10 cellular contexts compared by ENCODE assay signal in genomic region chr2:191618046-191618788, GRCh38. TPM values are rescaled to one million over a fixed set of nuclear protein-coding genes. Genes with fewer than 3 reads are reported as not detected.
A peak's percentile ranks its signal among the peaks of the same experiment; 100 is the strongest.
DNase-seq lines count a peak whose midpoint lies in the region; ATAC-seq and TF ChIP-seq lines count a peak whose summit lies in the region.
"Had no signal": no experiment of that assay in that cellular context is flagged by ENCODE, and none has a peak within 500 bp of the region (broad histone marks: within the 10 kb centered on the region; RNA-seq: fewer than 3 reads in every experiment).

No MANE protein-coding gene starts in this region.

- no peaks in the 10 kb centered on the region for H3K36me3 ChIP-seq in A673 (ENCODE audit: insufficient read depth, low read length, poor library complexity, severe bottlenecking)

- intact Hi-C loops in activated B cell treated with CpG ODN at 0.5 μM for 24 hours (cut with micrococcal nuclease) (loop anchor here (5.0 kb wide), 3 partner anchors 466 to 736 kb away; partner anchors contain the start of genes GLS, STAT1 and STAT4), A673 (cut with micrococcal nuclease; ENCODE audit: unreplicated experiment) (no loop called here)

- no peaks in the 10 kb centered on the region for H3K27me3 ChIP-seq in A673 (replicated peaks; ENCODE audit: insufficient read depth, low read depth, low read length, poor library complexity)

- H3K36me3 Mint-ChIP-seq in HFFc6 (ENCODE audit: low read depth) (no peaks in the 10 kb centered on the region), activated B cell treated with CpG ODN at 0.5 μM for 24 hours (ENCODE audit: low read depth) (no peaks in the 10 kb centered on the region)
- no peaks in the 10 kb centered on the region for H3K36me3 Mint-ChIP-seq in naive thymus-derived CD8-positive, alpha-beta T cell
- H3K36me3 Mint-ChIP-seq: brain had no signal

- CTCF ChIA-PET in activated B cell treated with CpG ODN at 0.5 μM for 24 hours (lab: Charles Lee) (interaction anchor here (1.2 to 2.8 kb wide), 3 partner anchors 20 to 59 kb away, joined by 4 to 17 read pairs (median 5); partner anchors contain the start of gene NABP1), GM10248 (lab: Yijun Ruan, JAX) (interaction anchor here (0.8 to 1.4 kb wide), 9 partner anchors 10 to 469 kb away, joined by 3 to 6 read pairs (median 3); no protein-coding TSS in a partner anchor), A673 (lab: Charles Lee) (no interaction called here)

- POLR2A ChIA-PET in activated B cell treated with CpG ODN at 0.5 μM for 24 hours (lab: Charles Lee) (interaction anchor here (0.6 to 17.8 kb wide), 16 partner anchors 11 to 604 kb away, joined by 3 to 380 read pairs (median 4); partner anchors contain the start of genes NABP1 and STAT4), GM10248 (lab: Yijun Ruan, JAX) (interaction anchor here (1.6 kb wide), 1 partner anchor 60 kb away, joined by 6 read pairs; the partner anchor contains the start of gene NABP1), A673 (lab: Charles Lee; ENCODE audit: low non-redundant PET) (interaction anchor here (0.7 kb wide), 1 partner anchor 1991 kb away, joined by 6 read pairs; no protein-coding TSS in a partner anchor)
- POLR2A ChIA-PET in naive thymus-derived CD8-positive, alpha-beta T cell (lab: Charles Lee), result interaction anchor here (1.4 to 6.5 kb wide), 5 partner anchors 12 to 68 kb away, joined by 3 to 94 read pairs (median 5); partner anchors contain the start of gene NABP1

- peak overlapping the region; percentile 14; the same call in 1 of the 2 replicates for H3K27ac Mint-ChIP-seq in HFFc6
- H3K27ac Mint-ChIP-seq in activated B cell treated with CpG ODN at 0.5 μM for 24 hours, result peak overlapping the region; percentile 86
- peak overlapping the region; percentile 60 to 96 (median 89) for H3K27ac Mint-ChIP-seq in naive thymus-derived CD8-positive, alpha-beta T cell
- H3K27ac Mint-ChIP-seq: brain had no signal

- TF ChIP-seq CTCF in HFFc6 (IDR thresholded peaks at IDR 0.05) (no peak), activated B cell treated with CpG ODN at 0.5 μM for 24 hours (IDR thresholded peaks at IDR 0.05) (no peak), GM10248 (IDR thresholded peaks at IDR 0.05; ENCODE audit: control extremely low read depth, extremely low read depth, low read depth, missing control alignments) (no peak), A673 (conservative IDR thresholded peaks at IDR 0.05; ENCODE audit: low read depth, low read length) (no peak)

- no peak overlapping the region for H3K27ac ChIP-seq in A673 (ENCODE audit: low read depth, low read length, poor library complexity, severe bottlenecking)

- no peaks in the 10 kb centered on the region for H3K9me3 Mint-ChIP-seq in HFFc6
- no peaks in the 10 kb centered on the region for H3K9me3 Mint-ChIP-seq in activated B cell treated with CpG ODN at 0.5 μM for 24 hours
- no peaks in the 10 kb centered on the region for H3K9me3 Mint-ChIP-seq in naive thymus-derived CD8-positive, alpha-beta T cell
- H3K9me3 Mint-ChIP-seq: brain had no signal

- no TSS peak for BruUV-seq in A673 (replicated peaks; lab: Mats Ljungman, UMichigan)

- H3K4me1 Mint-ChIP-seq in HFFc6 (ENCODE audit: low read depth), result peaks cover 58% of the 10 kb centered on the region
- peaks cover 52% of the 10 kb centered on the region for H3K4me1 Mint-ChIP-seq in activated B cell treated with CpG ODN at 0.5 μM for 24 hours
- peaks cover 23 to 57% (median 40%) of the 10 kb centered on the region in 4 donors for H3K4me1 Mint-ChIP-seq in naive thymus-derived CD8-positive, alpha-beta T cell
- H3K4me1 Mint-ChIP-seq: brain had no signal

- no peak overlapping the region for H3K4me3 ChIP-seq in A673 (ENCODE audit: low read depth, low read length, poor library complexity, severe bottlenecking)

- ATAC-seq in GM18511 (IDR thresholded peaks at IDR 0.05; ENCODE audit: unreplicated experiment) (peak; percentile 21), activated B cell treated with CpG ODN at 0.5 μM for 24 hours (ENCODE audit: low read depth) (peak; percentile 6)
- ATAC-seq in naive thymus-derived CD8-positive, alpha-beta T cell, result peak in 1 of 2 donors; percentile 1
- ATAC-seq: HCT116 had no signal

- H3K4me3 Mint-ChIP-seq in HFFc6 (no peak overlapping the region), activated B cell treated with CpG ODN at 0.5 μM for 24 hours (peak overlapping the region; percentile 56)
- H3K4me3 Mint-ChIP-seq in naive thymus-derived CD8-positive, alpha-beta T cell, result peak overlapping the region; percentile 2 to 76 (median 46)
- H3K4me3 Mint-ChIP-seq: brain had no signal

- no peaks in the 10 kb centered on the region for H3K9me3 ChIP-seq in A673 (ENCODE audit: low read depth, low read length, poor library complexity, severe bottlenecking)

- H3K27me3 Mint-ChIP-seq in HFFc6 (ENCODE audit: insufficient read depth) (no peaks in the 10 kb centered on the region), activated B cell treated with CpG ODN at 0.5 μM for 24 hours (no peaks in the 10 kb centered on the region)
- H3K27me3 Mint-ChIP-seq in naive thymus-derived CD8-positive, alpha-beta T cell, result no peaks in the 10 kb centered on the region
- H3K27me3 Mint-ChIP-seq: brain had no signal

- no peaks in the 10 kb centered on the region for H3K4me1 ChIP-seq in A673 (ENCODE audit: insufficient read depth, low read length, poor library complexity, severe bottlenecking)

- no peak for DNase-seq in HFFc6
- DNase-seq in activated B cell treated with CpG ODN at 0.5 μM for 24 hours, result no peak
- DNase-seq in naive thymus-derived CD8-positive, alpha-beta T cell, result no peak
- no peak for DNase-seq in central memory CD4-positive, alpha-beta T cell
- DNase-seq in GM10248 (ENCODE audit: extremely low spot score), result no peak
- DNase-seq in A673 (ENCODE audit: low spot score), result no peak
- DNase-seq: NCI-H69 had no signal

RNA-seq across cellular contexts. Expression of gene NABP1, which starts 59.7 kb away (rescaled TPM):
- 100 to 1,000 TPM in 5 of 6 experiments, 10 to 100 TPM in 1; 95.9 to 121 (median 109) TPM for total RNA-seq in HFFc6 (2021; fragmentation: NEBNext Ultra II Directional; extraction: Animal tissue kit (Norgen Biotek cat#: 25700))
- total RNA-seq in activated B cell treated with CpG ODN at 0.5 μM for 24 hours (69.6 and 86.0 TPM in 2 replicates), A673 (2021) (33.2 and 38.4 TPM in 2 replicates)
- total RNA-seq in naive thymus-derived CD8-positive, alpha-beta T cell, result 10 to 100 TPM; 38.0 to 38.8 TPM
- polyA plus RNA-seq in naive thymus-derived CD8-positive, alpha-beta T cell, result 1 to 10 TPM; 3.5 to 4.7 (median 4.0) TPM

Comparison
In these comparisons a context has a peak if more than half of its experiments do, and no peak if none do; other contexts are left out.
1. H3K27ac Mint-ChIP-seq: peak in every context shown above with its lines; median percentile 89 in naive thymus-derived CD8-positive, alpha-beta T cell; 86 in activated B cell treated with CpG ODN at 0.5 μM for 24 hours; 14 in HFFc6.